ENCODE assay signal across 10 cellular contexts in genomic region chr11:17426233-17426632, GRCh38. TPM values are rescaled to one million over a fixed set of nuclear protein-coding genes. Genes with fewer than 3 reads are reported as not detected.
"Had no signal": no experiment of that assay in that cellular context is flagged by ENCODE, and none has a peak within 500 bp of the region (broad histone marks: within the 10 kb centered on the region; RNA-seq: fewer than 3 reads in every experiment).

No MANE protein-coding gene starts in this region.

RNA-seq across cellular contexts. Expression of gene KCNJ11, which starts 37.8 kb away (rescaled TPM):
- total RNA-seq: chondrocyte, fibroblast of lung, fibroblast of villous mesenchyme, glomerular endothelial cell had no signal
- polyA plus RNA-seq: fibroblast of lung had no signal

RNA-seq across cellular contexts. Expression of gene ABCC8, which starts 50.4 kb away (rescaled TPM):
- total RNA-seq: activated B cell treated with CpG ODN at 0.5 μM for 24 hours; activated CD8-positive, alpha-beta T cell treated with anti-CD3 and anti-CD28 coated beads for 36 hours; activated T-cell treated with anti-CD3 and anti-CD28 coated beads, Interleukin-2, amount 50 U/mL, for 4 hours; activated T-helper 17 cell treated with anti-CD3 and anti-CD28 coated beads, Interleukin-2, amount 50 U/mL, for 72 hours; chondrocyte; dermis blood vessel endothelial cell; fibroblast of lung; fibroblast of villous mesenchyme; glomerular endothelial cell had no signal
- polyA plus RNA-seq: fibroblast of lung, hepatocyte had no signal
